ENCODE assay signal across 8 cellular contexts in genomic region chr14:66508547-66508845, GRCh38. TPM values are rescaled to one million over a fixed set of nuclear protein-coding genes. Genes with fewer than 3 reads are reported as not detected.
DNase-seq lines count a peak whose midpoint lies in the region; ATAC-seq and TF ChIP-seq lines count a peak whose summit lies in the region.

No MANE protein-coding gene starts in this region.

- no peaks in the 10 kb centered on the region for H3K36me3 ChIP-seq in thyroid gland

- peaks cover 0 to 9% of the 10 kb centered on the region in 2 donors for H3K4me1 ChIP-seq in thyroid gland

- H3K27me3 ChIP-seq in layer of hippocampus (ENCODE audit: control insufficient read depth, insufficient read depth, low read length) (no peaks in the 10 kb centered on the region), thyroid gland (no peaks in the 10 kb centered on the region)

- no peak for TF ChIP-seq CTCF in thyroid gland (IDR thresholded peaks at IDR 0.05)

- H3K9me3 ChIP-seq in thyroid gland: no peaks in the 10 kb centered on the region

- 0% methylated on average over 2 to 5 of the region's 19 CpGs for WGBS in thyroid gland, 2 donors

- H3K27ac ChIP-seq in layer of hippocampus (ENCODE audit: low read depth, low read length) (peak overlapping the region; percentile 90), thyroid gland (peak overlapping the region; percentile 73 to 95 (median 90))

- peak overlapping the region; percentile 88 for H3K27ac Mint-ChIP-seq in activated CD4-positive, alpha-beta T cell treated with anti-CD3 and anti-CD28 coated beads, Interleukin-2, amount 10 ng/mL, durations not matched to agents 7 days and 5 days
- peak overlapping the region; percentile 91 for H3K27ac Mint-ChIP-seq in activated T-helper 2 cell treated with anti-CD3 and anti-CD28 coated beads, Interferon-gamma antibody, Interleukin-2, Interleukin-4, amounts not matched to agents 10 μg/mL and 5 μg/mL and 100 μg/mL, durations not matched to agents 14 hours and 24 hours and 36 hours

- peak overlapping the region; percentile 81 for H3K4me3 Mint-ChIP-seq in activated CD4-positive, alpha-beta T cell treated with anti-CD3 and anti-CD28 coated beads, Interleukin-2, amount 10 ng/mL, durations not matched to agents 7 days and 5 days
- H3K4me3 Mint-ChIP-seq in activated T-helper 2 cell treated with anti-CD3 and anti-CD28 coated beads, Interferon-gamma antibody, Interleukin-2, Interleukin-4, amounts not matched to agents 10 μg/mL and 5 μg/mL and 100 μg/mL, durations not matched to agents 14 hours and 24 hours and 36 hours (ENCODE audit: low read depth): peak overlapping the region; percentile 82

- no peak for DNase-seq in activated CD4-positive, alpha-beta T cell treated with anti-CD3 and anti-CD28 coated beads, Interleukin-2, amount 10 ng/mL, durations not matched to agents 7 days and 5 days
- DNase-seq in activated CD4-positive, alpha-beta T cell treated with anti-CD3 and anti-CD28 coated beads, Interleukin-2, amount 50 U/mL, for 4 hours: no peak
- no peak for DNase-seq in activated T-helper 2 cell treated with anti-CD3 and anti-CD28 coated beads, Interferon-gamma antibody, Interleukin-2, Interleukin-4, amounts not matched to agents 10 μg/mL and 5 μg/mL and 100 μg/mL, durations not matched to agents 14 hours and 24 hours and 36 hours (ENCODE audit: low spot score)
- DNase-seq in thyroid gland (no peak), HEK293T (ENCODE audit: extremely low spot score) (no peak)

- no peak for TF ChIP-seq POLR2A in thyroid gland (IDR thresholded peaks at IDR 0.05)

- ATAC-seq in HG02870 (IDR thresholded peaks at IDR 0.05; ENCODE audit: unreplicated experiment) (no peak), HG03457 (IDR thresholded peaks at IDR 0.05; ENCODE audit: unreplicated experiment) (no peak)

- CTCF ChIA-PET in activated CD4-positive, alpha-beta T cell treated with anti-CD3 and anti-CD28 coated beads, Interleukin-2, amount 10 ng/mL, durations not matched to agents 7 days and 5 days (lab: Charles Lee): no interaction called here
- CTCF ChIA-PET in HEK293T (lab: Yijun Ruan, JAX): no interaction called here

- intact Hi-C loops in activated T-helper 2 cell treated with anti-CD3 and anti-CD28 coated beads, Interferon-gamma antibody, Interleukin-2, Interleukin-4, amounts not matched to agents 10 μg/mL and 5 μg/mL and 100 μg/mL, durations not matched to agents 14 hours and 24 hours and 36 hours (cut with micrococcal nuclease): loop anchor here (1.0 to 5.0 kb wide), 2 partner anchors 94 to 851 kb away; partner anchors contain the start of gene ATP6V1D
- intact Hi-C loops in thyroid gland (cut with DNase I): no loop called here

- POLR2A ChIA-PET in activated CD4-positive, alpha-beta T cell treated with anti-CD3 and anti-CD28 coated beads, Interleukin-2, amount 10 ng/mL, durations not matched to agents 7 days and 5 days (lab: Charles Lee): interaction anchor here (0.5 kb wide), 1 partner anchor 1029 kb away, joined by 3 read pairs; no protein-coding TSS in a partner anchor
- POLR2A ChIA-PET in HEK293T (lab: Yijun Ruan, JAX): interaction anchor here (0.7 to 2.5 kb wide), 8 partner anchors 8 to 589 kb away, joined by 3 to 16 read pairs (median 4); no protein-coding TSS in a partner anchor

- peak overlapping the region; percentile 59 to 98 (median 77) for H3K4me3 ChIP-seq in thyroid gland (replicated peaks in 1 of 3)

- peaks cover 19% of the 10 kb centered on the region for H3K27me3 Mint-ChIP-seq in activated CD4-positive, alpha-beta T cell treated with anti-CD3 and anti-CD28 coated beads, Interleukin-2, amount 10 ng/mL, durations not matched to agents 7 days and 5 days
- H3K27me3 Mint-ChIP-seq in activated T-helper 2 cell treated with anti-CD3 and anti-CD28 coated beads, Interferon-gamma antibody, Interleukin-2, Interleukin-4, amounts not matched to agents 10 μg/mL and 5 μg/mL and 100 μg/mL, durations not matched to agents 14 hours and 24 hours and 36 hours (ENCODE audit: low read depth): peaks cover 34% of the 10 kb centered on the region

- H3K9me3 Mint-ChIP-seq in activated CD4-positive, alpha-beta T cell treated with anti-CD3 and anti-CD28 coated beads, Interleukin-2, amount 10 ng/mL, durations not matched to agents 7 days and 5 days: no peaks in the 10 kb centered on the region
- no peaks in the 10 kb centered on the region for H3K9me3 Mint-ChIP-seq in activated T-helper 2 cell treated with anti-CD3 and anti-CD28 coated beads, Interferon-gamma antibody, Interleukin-2, Interleukin-4, amounts not matched to agents 10 μg/mL and 5 μg/mL and 100 μg/mL, durations not matched to agents 14 hours and 24 hours and 36 hours

- H3K4me1 Mint-ChIP-seq in activated CD4-positive, alpha-beta T cell treated with anti-CD3 and anti-CD28 coated beads, Interleukin-2, amount 10 ng/mL, durations not matched to agents 7 days and 5 days: peaks cover 45% of the 10 kb centered on the region
- peaks cover 33% of the 10 kb centered on the region for H3K4me1 Mint-ChIP-seq in activated T-helper 2 cell treated with anti-CD3 and anti-CD28 coated beads, Interferon-gamma antibody, Interleukin-2, Interleukin-4, amounts not matched to agents 10 μg/mL and 5 μg/mL and 100 μg/mL, durations not matched to agents 14 hours and 24 hours and 36 hours (ENCODE audit: low read depth)

- H3K36me3 Mint-ChIP-seq in activated CD4-positive, alpha-beta T cell treated with anti-CD3 and anti-CD28 coated beads, Interleukin-2, amount 10 ng/mL, durations not matched to agents 7 days and 5 days (ENCODE audit: low read depth): peaks cover 4% of the 10 kb centered on the region
- no peaks in the 10 kb centered on the region for H3K36me3 Mint-ChIP-seq in activated T-helper 2 cell treated with anti-CD3 and anti-CD28 coated beads, Interferon-gamma antibody, Interleukin-2, Interleukin-4, amounts not matched to agents 10 μg/mL and 5 μg/mL and 100 μg/mL, durations not matched to agents 14 hours and 24 hours and 36 hours (ENCODE audit: low read depth)

TF ChIP-seq in HEK293T, 16 proteins besides CTCF, POLR2A, EP300 and RAD21:
- TF ChIP-seq ZNF384 (IDR thresholded peaks at IDR 0.05) (no peak), ARNT (IDR thresholded peaks at IDR 0.05) (no peak), BHLHE40 (IDR thresholded peaks at IDR 0.05; ENCODE audit: borderline replicate concordance) (no peak), CTBP1 (IDR thresholded peaks at IDR 0.05; ENCODE audit: borderline replicate concordance) (no peak), PKNOX1 (IDR thresholded peaks at IDR 0.05) (no peak)

RNA-seq across cellular contexts. Expression of gene GPHN, which starts 0.5 kb away (rescaled TPM):
- total RNA-seq in activated CD4-positive, alpha-beta T cell treated with anti-CD3 and anti-CD28 coated beads, Interleukin-2, amount 10 ng/mL, durations not matched to agents 7 days and 5 days: 10 to 100 TPM; 20.2 to 21.2 TPM
- total RNA-seq in activated T-helper 2 cell treated with anti-CD3 and anti-CD28 coated beads, Interferon-gamma antibody, Interleukin-2, Interleukin-4, amounts not matched to agents 10 μg/mL and 5 μg/mL and 100 μg/mL, durations not matched to agents 14 hours and 24 hours and 36 hours: 33.9 and 34.6 TPM in 2 replicates
- 10 to 100 TPM; 14.4 to 32.7 (median 21.1) TPM for total RNA-seq in thyroid gland

RNA-seq across cellular contexts. Expression of gene CCDC196, which starts 22.3 kb away (rescaled TPM):
- not detected for total RNA-seq in activated CD4-positive, alpha-beta T cell treated with anti-CD3 and anti-CD28 coated beads, Interleukin-2, amount 10 ng/mL, durations not matched to agents 7 days and 5 days
- total RNA-seq in activated T-helper 2 cell treated with anti-CD3 and anti-CD28 coated beads, Interferon-gamma antibody, Interleukin-2, Interleukin-4, amounts not matched to agents 10 μg/mL and 5 μg/mL and 100 μg/mL, durations not matched to agents 14 hours and 24 hours and 36 hours: not detected in 2 replicates
- total RNA-seq in thyroid gland: not detected
